Comparison of ENCODE assay signal across 1 cellular context in genomic region chr6:63572733-63573139, GRCh38.
A peak's percentile ranks its signal among the peaks of the same experiment; 100 is the strongest.
TF ChIP-seq lines count a peak whose summit lies in the region.

No MANE protein-coding gene starts in this region.

TF ChIP-seq in HepG2, 621 proteins besides CTCF, POLR2A, EP300 and RAD21 (continues in another document):
- no peak for TF ChIP-seq TRAFD1 (CRISPR knock-in tag; IDR thresholded peaks at IDR 0.05; ENCODE audit: borderline replicate concordance)
- TF ChIP-seq ZNF407 (CRISPR knock-in tag; IDR thresholded peaks at IDR 0.05; ENCODE audit: not compliant biosample characterization), result no peak
- no peak for TF ChIP-seq RFX5 (IDR thresholded peaks at IDR 0.05; ENCODE audit: low read depth, low read length)
- TF ChIP-seq PCBP2 (optimal IDR thresholded peaks at IDR 0.05; ENCODE audit: low read depth, low read length, poor library complexity, severe bottlenecking), result no peak
- no peak for TF ChIP-seq SIN3B (IDR thresholded peaks at IDR 0.05; ENCODE audit: low read length)
- TF ChIP-seq MTF1 (CRISPR knock-in tag; IDR thresholded peaks at IDR 0.05), result no peak
- no peak for TF ChIP-seq EED (CRISPR knock-in tag; IDR thresholded peaks at IDR 0.05)
- TF ChIP-seq BRF2 (CRISPR knock-in tag; IDR thresholded peaks at IDR 0.05), result no peak
- TF ChIP-seq FOSL2 (CRISPR knock-in tag; IDR thresholded peaks at IDR 0.05), result no peak
- TF ChIP-seq CCDC6 (CRISPR knock-in tag; IDR thresholded peaks at IDR 0.05), result no peak
- TF ChIP-seq ZNF160 (CRISPR knock-in tag; IDR thresholded peaks at IDR 0.05), result 0 out of 2 replicates have a peak, but pooled peaks have one; percentile 52
- no peak for TF ChIP-seq PATZ1 (CRISPR knock-in tag; IDR thresholded peaks at IDR 0.05)
- 0 out of 2 replicates have a peak, but pooled peaks have one; percentile 18 for TF ChIP-seq ZBTB3 (CRISPR knock-in tag; IDR thresholded peaks at IDR 0.05; ENCODE audit: borderline replicate concordance, low read depth)
- peak; percentile 82; the same call in 1 of the 2 replicates for TF ChIP-seq ZNF484 (CRISPR knock-in tag; IDR thresholded peaks at IDR 0.05; ENCODE audit: borderline replicate concordance, low read depth)
- TF ChIP-seq ZNF142 (CRISPR knock-in tag; IDR thresholded peaks at IDR 0.05), result peak; percentile 60
- TF ChIP-seq STAT5B (CRISPR knock-in tag; IDR thresholded peaks at IDR 0.05), result no peak
- no peak; the same call in 1 of the 2 replicates for TF ChIP-seq MYNN (CRISPR knock-in tag; IDR thresholded peaks at IDR 0.05; ENCODE audit: low read depth)
- no peak for TF ChIP-seq SMARCE1 (IDR thresholded peaks at IDR 0.05; ENCODE audit: borderline replicate concordance)
- no peak for TF ChIP-seq ZFAT (CRISPR knock-in tag; conservative IDR thresholded peaks at IDR 0.05)
- no peak for TF ChIP-seq SRSF9 (IDR thresholded peaks at IDR 0.05; ENCODE audit: borderline replicate concordance, insufficient read depth, low read depth, low read length, poor library complexity, severe bottlenecking)
- TF ChIP-seq ZNF350 (CRISPR knock-in tag; IDR thresholded peaks at IDR 0.05; ENCODE audit: borderline replicate concordance, low read depth), result no peak; the same call in 1 of the 2 replicates
- no peak for TF ChIP-seq MXI1 (IDR thresholded peaks at IDR 0.05; ENCODE audit: borderline replicate concordance, low read depth, low read length)
- 0 out of 2 replicates have a peak, but pooled peaks have one; percentile 2 for TF ChIP-seq ZNF614 (CRISPR knock-in tag; IDR thresholded peaks at IDR 0.05; ENCODE audit: borderline replicate concordance)
- TF ChIP-seq XRCC5 (optimal IDR thresholded peaks at IDR 0.05; ENCODE audit: low read length), result peak; percentile 5
- TF ChIP-seq ZNF331 (CRISPR knock-in tag; IDR thresholded peaks at IDR 0.05), result no peak
- no peak for TF ChIP-seq EZH2 (conservative IDR thresholded peaks at IDR 0.05; ENCODE audit: low read depth, low read length)
- TF ChIP-seq CREM (IDR thresholded peaks at IDR 0.05), result no peak
- TF ChIP-seq CREM (CRISPR knock-in tag; IDR thresholded peaks at IDR 0.05), result no peak
- no peak for TF ChIP-seq SP4 (CRISPR knock-in tag; IDR thresholded peaks at IDR 0.05)
- TF ChIP-seq GRHL1 (CRISPR knock-in tag; conservative IDR thresholded peaks at IDR 0.05), result no peak
- peak; percentile 77; the same call in 1 of the 2 replicates for TF ChIP-seq ZNF33B (CRISPR knock-in tag; IDR thresholded peaks at IDR 0.05)
- TF ChIP-seq ZNF414 (CRISPR knock-in tag; IDR thresholded peaks at IDR 0.05), result no peak
- TF ChIP-seq ZNF329 (CRISPR knock-in tag; IDR thresholded peaks at IDR 0.05; ENCODE audit: low read depth), result no peak
